In the genomic region with DNA sequence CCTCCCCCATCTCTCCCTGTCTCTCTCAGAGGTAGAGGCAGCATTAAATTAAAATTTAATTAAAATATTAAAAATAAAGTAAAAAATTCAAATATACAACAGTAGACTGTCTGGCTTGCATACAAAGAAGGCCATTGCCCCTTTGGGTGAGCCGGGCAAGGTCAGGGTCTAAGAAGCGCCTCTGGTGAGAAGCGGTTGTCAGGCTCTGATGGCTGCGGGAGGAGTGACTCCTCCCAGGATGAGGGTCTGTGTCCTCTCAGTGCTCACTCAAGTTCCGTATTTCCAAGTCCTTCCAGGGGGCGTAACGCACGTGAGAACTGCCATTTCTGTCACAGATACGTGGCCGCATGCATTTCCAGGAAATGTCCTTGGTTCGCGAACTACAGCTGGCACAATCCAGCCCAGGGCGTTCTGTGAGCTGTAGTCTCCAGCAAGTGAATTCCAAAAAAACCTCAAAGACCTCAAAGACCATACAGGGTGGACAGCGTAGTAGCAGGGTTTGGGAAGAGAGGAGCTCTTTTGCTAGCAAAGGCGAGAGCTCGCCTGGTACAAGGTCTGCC, we compare ENCODE assay signal across 8 cellular contexts. TPM values are rescaled to one million over a fixed set of nuclear protein-coding genes. Genes with fewer than 3 reads are reported as not detected.
DNase-seq lines count a peak whose midpoint lies in the region; ATAC-seq, FAIRE-seq and TF ChIP-seq lines count a peak whose summit lies in the region.

No MANE protein-coding gene starts in this region.

- peaks cover 6% of the 10 kb centered on the region for H3K9me1 ChIP-seq in K562 (ENCODE audit: control insufficient read depth, insufficient read depth, low read length)

- H3K27me3 ChIP-seq in K562 (ENCODE audit: control insufficient read depth in 2 of 2, insufficient read depth in 2 of 2, low read length in 2 of 2) (no peaks in the 10 kb centered on the region), testis (no peaks in the 10 kb centered on the region)

- peak overlapping the region; percentile 86 for H3K4me3 Mint-ChIP-seq in activated T-cell treated with anti-CD3 and anti-CD28 coated beads, Interleukin-2, amount 50 U/mL, for 4 hours

- TF ChIP-seq POLR2A in K562 (conservative IDR thresholded peaks at IDR 0.05) (no peak; the same call in 1 of the 2 replicates), testis (IDR thresholded peaks at IDR 0.05) (no peak)

- H3K9me3 Mint-ChIP-seq in activated T-cell treated with anti-CD3 and anti-CD28 coated beads, Interleukin-2, amount 50 U/mL, for 4 hours = peaks cover 11% of the 10 kb centered on the region

- no peaks in the 10 kb centered on the region for H3K9me3 ChIP-seq in K562 (replicated peaks; ENCODE audit: control insufficient read depth, insufficient read depth, low read depth, low read length)
- no peaks in the 10 kb centered on the region for H3K9me3 ChIP-seq in testis

- H3K27ac ChIP-seq in K562 (ENCODE audit: extremely low read depth, low read depth, low read length) (peak overlapping the region; percentile 93), testis (peak overlapping the region; percentile 93 to 97)

- POLR2A ChIA-PET in K562 (lab: Yijun Ruan, JAX) = interaction anchor here (0.6 to 1.0 kb wide), 2 partner anchors 53 to 631 kb away, joined by 3 read pairs; no protein-coding TSS in a partner anchor

- peak; percentile 8 to 9 for ATAC-seq in activated T-cell treated with anti-CD3 and anti-CD28 coated beads, Interleukin-2, amount 50 U/mL, for 4 hours
- ATAC-seq in HG02642 (IDR thresholded peaks at IDR 0.05; ENCODE audit: poor library complexity, unreplicated experiment) = peak; percentile 3
- ATAC-seq in K562 = peak; percentile 19

- intact Hi-C loops in K562 (cut with micrococcal nuclease) (no loop called here), testis (cut with DNase I; ENCODE audit: low total_unique reads) (loop anchor here (5.0 kb wide), 1 partner anchor 56 kb away; a partner anchor contains a TSS)

- CTCF ChIA-PET in K562 (lab: Yijun Ruan, JAX; ENCODE audit: low intra/inter-chr PET ratio) = interaction anchor here (1.0 kb wide), 1 partner anchor 280 kb away, joined by 3 read pairs; no protein-coding TSS in a partner anchor

- H4K20me1 ChIP-seq in K562 (replicated peaks; ENCODE audit: control insufficient read depth, insufficient read depth, low read length) = no peaks in the 10 kb centered on the region

- in situ Hi-C loops in K562 (cut with MboI) = no loop called here

- no peak for TF ChIP-seq EP300 in K562 (IDR thresholded peaks at IDR 0.05; ENCODE audit: low read length)

- H3K4me2 ChIP-seq in K562 (ENCODE audit: insufficient read depth, low read length) = peak overlapping the region; percentile 98

- peaks cover 19% of the 10 kb centered on the region for H3K4me1 Mint-ChIP-seq in activated T-cell treated with anti-CD3 and anti-CD28 coated beads, Interleukin-2, amount 50 U/mL, for 4 hours (ENCODE audit: low read depth)

- TSS peak; percentile 88 for BruUV-seq in K562 (replicated peaks; lab: Mats Ljungman, UMichigan)

- no peak for DNase-seq in activated T-cell treated with anti-CD3 and anti-CD28 coated beads, Interleukin-2, amount 50 U/mL, for 4 hours
- no peak for DNase-seq in activated T-cell treated with anti-CD3 and anti-CD28 coated beads, Interleukin-2, amount 50 U/mL, for 1 hour
- DNase-seq in NCI-H2227 (lab: John Stamatoyannopoulos, UW; ENCODE audit: unreplicated experiment) (peak; percentile 98), K562 (ENCODE audit: extremely low read depth in 1 of 4, low spot score in 3 of 4) (peak; percentile 39 to 76 (median 42)), left kidney (ENCODE audit: low read depth, low spot score) (peak; percentile 93), testis (peak; percentile 66)
- DNase-seq in activated CD4-positive, alpha-beta T cell treated with anti-CD3 and anti-CD28 coated beads, Interleukin-2, amount 50 U/mL, for 4 hours = no peak

- FAIRE-seq in K562 (lab: Jason Lieb, UNC) = no peak

- no peak for TF ChIP-seq RAD21 in K562 (CRISPR knock-in tag; conservative IDR thresholded peaks at IDR 0.05 in 1 of 2, IDR thresholded peaks at IDR 0.05 in 1 of 2)

- H3K36me3 ChIP-seq in K562 (ENCODE audit: control insufficient read depth, insufficient read depth, low read length) (peaks cover 12% of the 10 kb centered on the region; the same call in 2 of the 3 replicates), testis (ENCODE audit: low read depth, missing control alignments) (no peaks in the 10 kb centered on the region)

- H3K4me1 ChIP-seq in K562 (replicated peaks in 1 of 2; ENCODE audit: control insufficient read depth in 2 of 2, insufficient read depth in 2 of 2, low read length in 2 of 2) (peaks cover 30 to 35% of the 10 kb centered on the region in 2 experiments), testis (peaks cover 6% of the 10 kb centered on the region)

- TF ChIP-seq CTCF in K562 (IDR thresholded peaks at IDR 0.05 in 2 of 3, conservative IDR thresholded peaks at IDR 0.05 in 1 of 3; ENCODE audit: insufficient read depth in 2 of 3, low read depth in 1 of 3, low read length in 3 of 3) = no peak
- TF ChIP-seq CTCF in testis (IDR thresholded peaks at IDR 0.05) = no peak

- peaks cover 3% of the 10 kb centered on the region for H3K27me3 Mint-ChIP-seq in activated T-cell treated with anti-CD3 and anti-CD28 coated beads, Interleukin-2, amount 50 U/mL, for 4 hours (ENCODE audit: low read depth)

- peak overlapping the region; percentile 52 for H3K4me3 ChIP-seq in K562
- peak overlapping the region; percentile 86 to 88 for H3K4me3 ChIP-seq in testis

- H3K79me2 ChIP-seq in K562 (ENCODE audit: control insufficient read depth, insufficient read depth, low read length) = peaks cover 22% of the 10 kb centered on the region; the same call in 2 of the 3 replicates

- H3K9ac ChIP-seq in K562 (ENCODE audit: insufficient read depth in 1 of 2, low read depth in 2 of 2, low read length in 2 of 2) = peak overlapping the region; percentile 86 to 93

- peak overlapping the region; percentile 94 for H2AFZ ChIP-seq in K562 (ENCODE audit: low read depth, low read length)

- H3K36me3 Mint-ChIP-seq in activated T-cell treated with anti-CD3 and anti-CD28 coated beads, Interleukin-2, amount 50 U/mL, for 4 hours (ENCODE audit: insufficient read depth) = peaks cover 22% of the 10 kb centered on the region

- 0% methylated on average over 16 of the region's 16 CpGs for whole genome bisulfite sequencing in K562 (ENCODE audit: insufficient coverage, low coverage, missing lambda C conversion rate)
- WGBS in testis, 2 donors = 0 to 2% methylated on average over 16 of the region's 16 CpGs

RNA-seq across cellular contexts. Expression of a gene that starts 0.7 kb away (rescaled TPM):
- total RNA-seq in activated T-cell treated with anti-CD3 and anti-CD28 coated beads, Interleukin-2, amount 50 U/mL, for 4 hours = 1 to 10 TPM; 2.4 to 4.2 (median 2.8) TPM
- total RNA-seq in K562 (2011; cell fraction: chromatin; rRNA removed; ENCODE audit: low replicate concordance) = 4.5 and 12.5 TPM in 2 replicates
- total RNA-seq in K562 (2011; cell fraction: nucleolus; rRNA removed) = 5.5 and 6.7 TPM in 2 replicates
- total RNA-seq in K562 (2011; cell fraction: nucleoplasm; rRNA removed) = 6.6 and 6.7 TPM in 2 replicates
- total RNA-seq in K562 (2014; rRNA removed) = 8.4 and 13.6 TPM in 2 replicates
- total RNA-seq in K562 (2014; rRNA removed; fragmentation: Illumina TruSeq; extraction: Trizol) = 12.5 and 12.6 TPM in 2 replicates
- 11.5 and 12.1 TPM in 2 replicates for total RNA-seq in K562 (2015; rRNA removed; fragmentation: Illumina TruSeq; extraction: Trizol)
- total RNA-seq in K562 (2021) = 9.4 and 10.1 TPM in 2 replicates
- 10.1 and 14.3 TPM in 2 replicates for polyA plus RNA-seq in K562 (2011; rRNA removed)
- 4.5 and 4.6 TPM in 2 replicates for polyA plus RNA-seq in K562 (2011; cell fraction: cytosol; rRNA removed)
- polyA plus RNA-seq in K562 (2011; cell fraction: nucleus; rRNA removed) = 9.1 and 13.9 TPM in 2 replicates
- polyA plus RNA-seq in K562 (2012) = 6.5 and 7.3 TPM in 2 replicates
- 11.7 and 11.8 TPM in 2 replicates for polyA plus RNA-seq in K562 (2014; fragmentation: Illumina TruSeq; extraction: Trizol)
- 1 to 10 TPM; 4.3 to 6.9 TPM for polyA plus RNA-seq in K562 (2014; fragmentation: Nextera tagmentation; extraction: Ambion mirVana)
- 14.1 and 20.3 TPM in 2 replicates for polyA plus RNA-seq in K562 (2014; rRNA removed)
- 9.9 and 13.2 TPM in 2 replicates for polyA minus RNA-seq in K562 (2011; rRNA and poly(A)+ RNA removed)
- 3.4 and 3.8 TPM in 2 replicates for polyA minus RNA-seq in K562 (2011; cell fraction: cytosol; rRNA and poly(A)+ RNA removed)
- polyA minus RNA-seq in K562 (2011; cell fraction: nucleus; rRNA and poly(A)+ RNA removed) = 10.5 and 16.2 TPM in 2 replicates
- 10 to 100 TPM; 16.1 to 18.5 TPM for total RNA-seq in testis
- polyA plus RNA-seq in testis (ENCODE audit: insufficient read depth, low read depth, low replicate concordance) = 10.7 TPM

RNA-seq across cellular contexts. Expression of a gene that starts 39.7 kb away (rescaled TPM):
- total RNA-seq in activated T-cell treated with anti-CD3 and anti-CD28 coated beads, Interleukin-2, amount 50 U/mL, for 4 hours = 1 to 10 TPM; 1.9 to 2.7 (median 2.5) TPM
- total RNA-seq in K562 (2011; cell fraction: chromatin; rRNA removed; ENCODE audit: low replicate concordance) = 5.1 and 5.5 TPM in 2 replicates
- total RNA-seq in K562 (2011; cell fraction: nucleolus; rRNA removed) = 4.3 TPM in 2 replicates
- total RNA-seq in K562 (2011; cell fraction: nucleoplasm; rRNA removed) = 5.1 and 8.2 TPM in 2 replicates
- total RNA-seq in K562 (2014; rRNA removed) (3.2 and 4.3 TPM in 2 replicates), K562 (2014; rRNA removed; fragmentation: Illumina TruSeq; extraction: Trizol) (2.2 and 2.8 TPM in 2 replicates), K562 (2015; rRNA removed; fragmentation: Illumina TruSeq; extraction: Trizol) (2.3 TPM in 2 replicates), K562 (2021) (3.2 and 3.3 TPM in 2 replicates), testis (10 to 100 TPM; 26.4 to 27.1 TPM)
- polyA plus RNA-seq in K562 (2011; rRNA removed) (4.4 and 5.8 TPM in 2 replicates), K562 (2014; fragmentation: Illumina TruSeq; extraction: Trizol) (2.4 and 2.8 TPM in 2 replicates), K562 (2014; fragmentation: Nextera tagmentation; extraction: Ambion mirVana) (under 1 TPM; 0.71 to 0.73 TPM), K562 (2014; rRNA removed) (6.0 and 6.7 TPM in 2 replicates), testis (ENCODE audit: insufficient read depth, low read depth, low replicate concordance) (18.3 TPM)
- 8.4 and 8.9 TPM in 2 replicates for polyA plus RNA-seq in K562 (2011; cell fraction: cytosol; rRNA removed)
- 10.8 and 11.8 TPM in 2 replicates for polyA plus RNA-seq in K562 (2011; cell fraction: nucleus; rRNA removed)
- 4.4 and 5.3 TPM in 2 replicates for polyA plus RNA-seq in K562 (2012)
- polyA minus RNA-seq in K562 (2011; rRNA and poly(A)+ RNA removed) = 1.8 and 2.2 TPM in 2 replicates
- 1.8 and 2.4 TPM in 2 replicates for polyA minus RNA-seq in K562 (2011; cell fraction: cytosol; rRNA and poly(A)+ RNA removed)
- 5.4 and 7.7 TPM in 2 replicates for polyA minus RNA-seq in K562 (2011; cell fraction: nucleus; rRNA and poly(A)+ RNA removed)

RNA-seq across cellular contexts. Expression of a gene that starts 55.9 kb away (rescaled TPM):
- 10 to 100 TPM; 10.8 to 11.9 (median 11.2) TPM for total RNA-seq in activated T-cell treated with anti-CD3 and anti-CD28 coated beads, Interleukin-2, amount 50 U/mL, for 4 hours
- 0.21 and 1.0 TPM in 2 replicates for total RNA-seq in K562 (2011; cell fraction: chromatin; rRNA removed; ENCODE audit: low replicate concordance)
- 0.33 and 0.53 TPM in 2 replicates for total RNA-seq in K562 (2011; cell fraction: nucleolus; rRNA removed)
- 1.1 TPM in 2 replicates for total RNA-seq in K562 (2011; cell fraction: nucleoplasm; rRNA removed)
- total RNA-seq in K562 (2014; rRNA removed) = 0.20 TPM in 1 of 2 replicates, not detected in the other
- 0.29 and 0.44 TPM in 2 replicates for total RNA-seq in K562 (2014; rRNA removed; fragmentation: Illumina TruSeq; extraction: Trizol)
- total RNA-seq in K562 (2015; rRNA removed; fragmentation: Illumina TruSeq; extraction: Trizol) = 0.18 and 0.19 TPM in 2 replicates
- 0.24 and 0.56 TPM in 2 replicates for total RNA-seq in K562 (2021)
- 0.09 and 0.95 TPM in 2 replicates for polyA plus RNA-seq in K562 (2011; rRNA removed)
- 0.01 and 0.03 TPM in 2 replicates for polyA plus RNA-seq in K562 (2011; cell fraction: cytosol; rRNA removed)
- polyA plus RNA-seq in K562 (2011; cell fraction: nucleus; rRNA removed) = 0.39 and 0.97 TPM in 2 replicates
- 0.33 and 0.62 TPM in 2 replicates for polyA plus RNA-seq in K562 (2012)
- 0.30 and 0.39 TPM in 2 replicates for polyA plus RNA-seq in K562 (2014; fragmentation: Illumina TruSeq; extraction: Trizol)
- under 1 TPM; 0.08 to 0.10 TPM for polyA plus RNA-seq in K562 (2014; fragmentation: Nextera tagmentation; extraction: Ambion mirVana)
- 0.22 and 1.0 TPM in 2 replicates for polyA plus RNA-seq in K562 (2014; rRNA removed)
- 0.15 and 0.32 TPM in 2 replicates for polyA minus RNA-seq in K562 (2011; rRNA and poly(A)+ RNA removed)
- polyA minus RNA-seq in K562 (2011; cell fraction: cytosol; rRNA and poly(A)+ RNA removed) = not detected in 2 replicates
- 0.11 and 0.13 TPM in 2 replicates for polyA minus RNA-seq in K562 (2011; cell fraction: nucleus; rRNA and poly(A)+ RNA removed)
- 10 to 100 TPM; 36.7 to 50.8 TPM for total RNA-seq in testis
- 24.1 TPM for polyA plus RNA-seq in testis (ENCODE audit: insufficient read depth, low read depth, low replicate concordance)

RNA-seq across cellular contexts. Expression of a gene that starts 56.4 kb away (rescaled TPM):
- under 1 TPM in 2 of 3 donors, not detected in 1; 0.32 to 0.65 TPM for total RNA-seq in activated T-cell treated with anti-CD3 and anti-CD28 coated beads, Interleukin-2, amount 50 U/mL, for 4 hours
- total RNA-seq in K562 (2011; cell fraction: chromatin; rRNA removed; ENCODE audit: low replicate concordance) = 0.12 and 0.65 TPM in 2 replicates
- not detected in 2 replicates for total RNA-seq in K562 (2011; cell fraction: nucleolus; rRNA removed)
- total RNA-seq in K562 (2011; cell fraction: nucleoplasm; rRNA removed) = 0.23 and 0.37 TPM in 2 replicates
- total RNA-seq in K562 (2014; rRNA removed) (0.20 TPM in 1 of 2 replicates, not detected in the other), K562 (2014; rRNA removed; fragmentation: Illumina TruSeq; extraction: Trizol) (not detected in 2 replicates), K562 (2015; rRNA removed; fragmentation: Illumina TruSeq; extraction: Trizol) (0.08 TPM in 1 of 2 replicates, not detected in the other), K562 (2021) (not detected in 2 replicates), testis (1 to 10 TPM; 3.3 to 4.4 TPM)
- polyA plus RNA-seq in K562 (2011; rRNA removed) (not detected in 2 replicates), K562 (2014; fragmentation: Illumina TruSeq; extraction: Trizol) (not detected in 2 replicates), K562 (2014; fragmentation: Nextera tagmentation; extraction: Ambion mirVana) (not detected), K562 (2014; rRNA removed) (not detected in 2 replicates), testis (ENCODE audit: insufficient read depth, low read depth, low replicate concordance) (1.5 TPM)
- polyA plus RNA-seq in K562 (2011; cell fraction: cytosol; rRNA removed) = not detected in 2 replicates
- polyA plus RNA-seq in K562 (2011; cell fraction: nucleus; rRNA removed) = not detected in 2 replicates
- 0.09 and 0.29 TPM in 2 replicates for polyA plus RNA-seq in K562 (2012)
- not detected in 2 replicates for polyA minus RNA-seq in K562 (2011; rRNA and poly(A)+ RNA removed)
- polyA minus RNA-seq in K562 (2011; cell fraction: cytosol; rRNA and poly(A)+ RNA removed) = not detected in 2 replicates
- polyA minus RNA-seq in K562 (2011; cell fraction: nucleus; rRNA and poly(A)+ RNA removed) = not detected in 2 replicates

Comparison
In these comparisons a context has a peak if more than half of its experiments do, and no peak if none do; other contexts are left out.
1. DNase-seq: peak in NCI-H2227 (single experiment), K562 (4 of 4), left kidney (single experiment) and testis (single experiment); none in activated T-cell treated with anti-CD3 and anti-CD28 coated beads, Interleukin-2, amount 50 U/mL, for 4 hours (single experiment), activated T-cell treated with anti-CD3 and anti-CD28 coated beads, Interleukin-2, amount 50 U/mL, for 1 hour (single experiment) and activated CD4-positive, alpha-beta T cell treated with anti-CD3 and anti-CD28 coated beads, Interleukin-2, amount 50 U/mL, for 4 hours (0 of 2).
2. RNA of a gene that starts 55.9 kb away (total RNA-seq): 36.7 to 50.8 TPM in testis and 10.8 to 11.9 TPM in activated T-cell treated with anti-CD3 and anti-CD28 coated beads, Interleukin-2, amount 50 U/mL, for 4 hours; 0.18 to 1.1 TPM in K562; every median in the first group is over 4 times any median in the second.
3. Peak in every context shown above with its lines, with median percentiles within 50 percentile points of each other: ATAC-seq.